In the genomic region with DNA sequence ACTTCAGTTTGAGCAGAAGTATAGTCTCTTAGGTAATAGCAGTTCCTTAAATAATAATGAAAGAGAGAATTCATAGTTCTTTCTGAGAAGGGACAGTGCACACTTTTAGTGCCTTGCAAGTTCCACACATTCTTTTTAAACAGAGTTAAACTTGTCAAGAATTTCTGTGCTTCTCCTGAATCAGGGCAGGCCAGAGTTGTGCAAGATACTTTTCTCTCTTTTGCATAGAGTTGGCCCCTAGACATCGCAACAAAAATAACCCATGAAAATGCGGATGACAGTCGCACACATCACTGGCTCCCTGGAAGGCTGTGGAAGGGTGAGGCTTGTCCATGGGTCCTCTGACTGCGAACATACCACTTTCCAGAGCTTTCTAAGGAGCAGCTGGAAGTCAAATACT, we compare ENCODE assay signal across 23 cellular contexts. TPM values are rescaled to one million over a fixed set of nuclear protein-coding genes. Genes with fewer than 3 reads are reported as not detected.
A peak's percentile ranks its signal among the peaks of the same experiment; 100 is the strongest.
DNase-seq lines count a peak whose midpoint lies in the region; TF ChIP-seq lines count a peak whose summit lies in the region.
"Had no signal": no experiment of that assay in that cellular context is flagged by ENCODE, and none has a peak within 500 bp of the region (broad histone marks: within the 10 kb centered on the region; RNA-seq: fewer than 3 reads in every experiment).

No MANE protein-coding gene starts in this region.

- no peak for TF ChIP-seq EP300 in sigmoid colon (IDR thresholded peaks at IDR 0.05)

- TF ChIP-seq POLR2A in sigmoid colon (IDR thresholded peaks at IDR 0.05) = no peak

- H3K36me3 ChIP-seq in adipocyte (ENCODE audit: control insufficient read depth, insufficient read depth, low read length, severe bottlenecking) (peaks cover 52% of the 10 kb centered on the region), sigmoid colon (no peaks in the 10 kb centered on the region), colonic mucosa (no peaks in the 10 kb centered on the region), WERI-Rb-1 (no peaks in the 10 kb centered on the region)
- H3K36me3 ChIP-seq: MG63 had no signal

- H3K27ac ChIP-seq in sigmoid colon = no peak overlapping the region
- no peak overlapping the region for H3K27ac ChIP-seq in colonic mucosa
- no peak overlapping the region for H3K27ac ChIP-seq in WERI-Rb-1
- H3K27ac ChIP-seq: C4-2B, SK-N-MC had no signal

- H3K27me3 ChIP-seq in adipocyte (replicated peaks; ENCODE audit: control insufficient read depth, insufficient read depth, low read length) = no peaks in the 10 kb centered on the region
- H3K27me3 ChIP-seq in sigmoid colon = no peaks in the 10 kb centered on the region
- no peaks in the 10 kb centered on the region for H3K27me3 ChIP-seq in colonic mucosa
- H3K27me3 ChIP-seq in WERI-Rb-1 (ENCODE audit: insufficient read depth, low read depth, severe bottlenecking) = no peaks in the 10 kb centered on the region
- H3K27me3 ChIP-seq: MG63 had no signal

- H3K9ac ChIP-seq in adipocyte (ENCODE audit: low read length) = no peak overlapping the region
- no peak overlapping the region for H3K9ac ChIP-seq in colonic mucosa (ENCODE audit: low read depth in 2 of 2, low read length in 2 of 2)

- H3K4me1 ChIP-seq in adipocyte (ENCODE audit: control insufficient read depth, insufficient read depth, low read length) (peaks cover 35% of the 10 kb centered on the region), sigmoid colon (no peaks in the 10 kb centered on the region), colonic mucosa (no peaks in the 10 kb centered on the region)

- peak; percentile 48 for DNase-seq in adipocyte (ENCODE audit: low read depth)
- peak; percentile 17 for DNase-seq in fibroblast of villous mesenchyme (ENCODE audit: low read depth)
- peak; percentile 14 for DNase-seq in sigmoid colon
- DNase-seq in colonic mucosa = no peak
- no peak for DNase-seq in GM19238 (ENCODE audit: insufficient read length, low spot score)
- DNase-seq in WERI-Rb-1 = no peak
- DNase-seq in retina = no peak
- DNase-seq: Caco-2; CD8-positive, alpha-beta T cell; DMS79; GF-D8; KBM-7; MG63; NCI-H1105 treated with DMSO at 0.1 percent for 48 hours; NCI-H146; NCI-H1930; NCI-H2107; NCI-H446; NCI-H524 treated with DMSO at 0.1 percent for 48 hours; NCI-H774; SIG-M5 had no signal

- 91 to 92% methylated on average over 4 of the region's 4 CpGs for WGBS in sigmoid colon, 2 donors

- TF ChIP-seq CTCF in fibroblast of villous mesenchyme (IDR thresholded peaks at IDR 0.05; ENCODE audit: insufficient read depth, low read depth, low read length) (no peak), sigmoid colon (IDR thresholded peaks at IDR 0.05) (no peak), colonic mucosa (IDR thresholded peaks at IDR 0.05) (no peak), WERI-Rb-1 (IDR thresholded peaks at IDR 0.05; ENCODE audit: low read depth, low read length) (no peak)

- H3K4me3 ChIP-seq in adipocyte (ENCODE audit: low read length) = no peak overlapping the region
- H3K4me3 ChIP-seq in fibroblast of villous mesenchyme (ENCODE audit: low read depth, low read length) = no peak overlapping the region
- H3K4me3 ChIP-seq in sigmoid colon = no peak overlapping the region
- H3K4me3 ChIP-seq in colonic mucosa = no peak overlapping the region
- H3K4me3 ChIP-seq in WERI-Rb-1 (ENCODE audit: low read depth, low read length) = no peak overlapping the region
- H3K4me3 ChIP-seq: MG63, SK-N-MC had no signal

- intact Hi-C loops in sigmoid colon (cut with DNase I) = no loop called here
- intact Hi-C loops in colonic mucosa (cut with DNase I) = no loop called here

- no peaks in the 10 kb centered on the region for H3K9me3 ChIP-seq in adipocyte (ENCODE audit: control insufficient read depth, low read length)
- no peaks in the 10 kb centered on the region for H3K9me3 ChIP-seq in sigmoid colon
- no peaks in the 10 kb centered on the region for H3K9me3 ChIP-seq in colonic mucosa
- no peaks in the 10 kb centered on the region for H3K9me3 ChIP-seq in WERI-Rb-1 (ENCODE audit: severe bottlenecking)
- H3K9me3 ChIP-seq: Caco-2, MG63 had no signal

RNA-seq across cellular contexts. Expression of a gene that starts 40.0 kb away (rescaled TPM):
- 30.2 and 50.6 TPM in 2 replicates for total RNA-seq in fibroblast of villous mesenchyme
- 100 to 1,000 TPM in 1 of 4 donors, 10 to 100 TPM in 3; 18.7 to 134 (median 56.5) TPM for total RNA-seq in sigmoid colon
- 10 to 100 TPM in 1 of 3 donors, 1 to 10 TPM in 2; 1.2 to 14.8 (median 4.2) TPM for polyA plus RNA-seq in sigmoid colon
- total RNA-seq in colonic mucosa = 10 to 100 TPM; 10.5 to 24.1 TPM

Comparison
In these comparisons a context has a peak if more than half of its experiments do, and no peak if none do; other contexts are left out.
1. DNase-seq: peak in adipocyte (single experiment), fibroblast of villous mesenchyme (single experiment) and sigmoid colon (single experiment); none in colonic mucosa (single experiment), GM19238 (single experiment), WERI-Rb-1 (single experiment) and retina (single experiment).